In the genomic region with DNA sequence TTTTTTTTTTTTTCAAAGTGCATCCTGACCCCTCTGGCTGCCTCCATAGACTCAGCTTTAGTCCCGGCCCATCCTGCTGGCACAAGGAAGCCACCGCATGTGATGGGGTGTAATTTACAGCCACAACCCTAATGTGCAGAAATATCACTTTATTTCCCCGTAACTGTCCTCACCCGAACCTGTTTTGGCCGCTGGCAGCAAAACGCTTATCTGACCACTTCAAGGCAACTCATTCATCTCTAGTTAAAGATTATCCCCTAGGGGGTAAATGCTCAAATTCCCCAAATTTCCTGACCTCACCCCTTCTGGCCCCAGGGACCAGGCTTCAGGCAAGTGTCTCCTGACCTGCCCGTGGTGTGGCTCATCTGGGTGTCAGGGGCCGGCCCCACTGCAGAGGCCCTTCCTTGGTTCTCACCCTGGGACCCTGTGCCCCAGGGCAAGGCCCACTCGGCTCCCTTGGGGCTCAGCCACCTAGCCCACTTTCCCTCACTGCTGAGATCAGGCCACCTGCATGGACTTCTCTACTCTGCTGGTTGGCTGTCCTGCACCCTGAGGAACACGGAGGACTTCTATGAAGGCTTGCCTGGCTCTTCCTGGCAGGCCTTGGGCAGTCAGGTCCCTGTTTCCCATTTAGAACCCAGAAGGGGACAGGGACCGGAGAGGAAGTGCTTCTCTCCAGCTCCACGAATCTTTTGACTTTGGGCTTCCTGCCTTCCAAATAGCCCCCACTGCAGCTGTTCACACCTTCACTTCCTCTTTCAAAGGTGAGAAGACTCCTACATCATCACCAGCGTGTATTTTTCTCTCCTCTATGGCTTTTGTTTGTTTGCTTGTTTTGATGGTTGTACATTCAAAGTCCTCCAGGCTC, we compare ENCODE assay signal across 8 cellular contexts. TPM values are rescaled to one million over a fixed set of nuclear protein-coding genes. Genes with fewer than 3 reads are reported as not detected.
DNase-seq lines count a peak whose midpoint lies in the region; ATAC-seq lines count a peak whose summit lies in the region.

No MANE protein-coding gene starts in this region.

- ATAC-seq in activated CD4-positive, alpha-beta T cell treated with anti-CD3 and anti-CD28 coated beads for 36 hours: no peak
- ATAC-seq in HG02885 (IDR thresholded peaks at IDR 0.05; ENCODE audit: poor library complexity, unreplicated experiment): peak; percentile 50
- no peak for ATAC-seq in activated T-helper 17 cell treated with anti-CD3 and anti-CD28 coated beads, Interleukin-2, amount 50 U/mL, for 72 hours (replicated peaks)

- H3K27me3 Mint-ChIP-seq in activated CD4-positive, alpha-beta T cell treated with anti-CD3 and anti-CD28 coated beads for 36 hours: peaks cover 16% of the 10 kb centered on the region
- H3K27me3 Mint-ChIP-seq in activated T-helper 17 cell treated with anti-CD3 and anti-CD28 coated beads, Interleukin-2, amount 50 U/mL, for 72 hours: peaks cover 12% of the 10 kb centered on the region

- H3K4me1 Mint-ChIP-seq in activated CD4-positive, alpha-beta T cell treated with anti-CD3 and anti-CD28 coated beads for 36 hours: peaks cover 18% of the 10 kb centered on the region
- peaks cover 18% of the 10 kb centered on the region for H3K4me1 Mint-ChIP-seq in activated T-helper 17 cell treated with anti-CD3 and anti-CD28 coated beads, Interleukin-2, amount 50 U/mL, for 72 hours

- CTCF ChIA-PET in activated CD4-positive, alpha-beta T cell treated with anti-CD3 and anti-CD28 coated beads for 36 hours (lab: Charles Lee): interaction anchor here (0.5 to 2.3 kb wide), 38 partner anchors 8 to 493 kb away, joined by 3 to 71 read pairs (median 4); no protein-coding TSS in a partner anchor

- intact Hi-C loops in activated CD4-positive, alpha-beta T cell treated with anti-CD3 and anti-CD28 coated beads for 36 hours (cut with DNase I, micrococcal nuclease): loop anchor here (1.0 to 5.0 kb wide), 4 partner anchors 256 to 430 kb away; no protein-coding TSS in a partner anchor

- DNase-seq in activated CD4-positive, alpha-beta T cell treated with anti-CD3 and anti-CD28 coated beads for 36 hours: no peak
- no peak for DNase-seq in activated CD4-positive, alpha-beta T cell treated with anti-CD3 and anti-CD28 coated beads, Interleukin-2, amount 50 U/mL, for 4 hours
- DNase-seq in midbrain (lab: John Stamatoyannopoulos, UW): peak; percentile 5
- DNase-seq in hepatic stellate cell (ENCODE audit: low spot score): no peak
- no peak for DNase-seq in activated CD4-positive, alpha-beta T cell treated with anti-CD3 and anti-CD28 coated beads for 4 hours
- no peak for DNase-seq in HPDE6-E6E7 (ENCODE audit: extremely low spot score)

- H3K27ac Mint-ChIP-seq in activated CD4-positive, alpha-beta T cell treated with anti-CD3 and anti-CD28 coated beads for 36 hours: peak overlapping the region; percentile 66
- H3K27ac Mint-ChIP-seq in activated T-helper 17 cell treated with anti-CD3 and anti-CD28 coated beads, Interleukin-2, amount 50 U/mL, for 72 hours: peak overlapping the region; percentile 93

- H3K36me3 Mint-ChIP-seq in activated CD4-positive, alpha-beta T cell treated with anti-CD3 and anti-CD28 coated beads for 36 hours (ENCODE audit: low read depth): no peaks in the 10 kb centered on the region
- H3K36me3 Mint-ChIP-seq in activated T-helper 17 cell treated with anti-CD3 and anti-CD28 coated beads, Interleukin-2, amount 50 U/mL, for 72 hours (ENCODE audit: low read depth): no peaks in the 10 kb centered on the region

- no peaks in the 10 kb centered on the region for H3K9me3 Mint-ChIP-seq in activated CD4-positive, alpha-beta T cell treated with anti-CD3 and anti-CD28 coated beads for 36 hours (ENCODE audit: low read depth)
- H3K9me3 Mint-ChIP-seq in activated T-helper 17 cell treated with anti-CD3 and anti-CD28 coated beads, Interleukin-2, amount 50 U/mL, for 72 hours: no peaks in the 10 kb centered on the region

- peak overlapping the region; percentile 57 for H3K4me3 Mint-ChIP-seq in activated CD4-positive, alpha-beta T cell treated with anti-CD3 and anti-CD28 coated beads for 36 hours
- H3K4me3 Mint-ChIP-seq in activated T-helper 17 cell treated with anti-CD3 and anti-CD28 coated beads, Interleukin-2, amount 50 U/mL, for 72 hours: peak overlapping the region; percentile 85

- POLR2A ChIA-PET in activated CD4-positive, alpha-beta T cell treated with anti-CD3 and anti-CD28 coated beads for 36 hours (lab: Charles Lee): no interaction called here

RNA-seq across cellular contexts. Expression of a gene that starts 53.3 kb away (rescaled TPM):
- total RNA-seq in activated CD4-positive, alpha-beta T cell treated with anti-CD3 and anti-CD28 coated beads for 36 hours: not detected
- total RNA-seq in activated T-helper 17 cell treated with anti-CD3 and anti-CD28 coated beads, Interleukin-2, amount 50 U/mL, for 72 hours: not detected
